In the genomic region with DNA sequence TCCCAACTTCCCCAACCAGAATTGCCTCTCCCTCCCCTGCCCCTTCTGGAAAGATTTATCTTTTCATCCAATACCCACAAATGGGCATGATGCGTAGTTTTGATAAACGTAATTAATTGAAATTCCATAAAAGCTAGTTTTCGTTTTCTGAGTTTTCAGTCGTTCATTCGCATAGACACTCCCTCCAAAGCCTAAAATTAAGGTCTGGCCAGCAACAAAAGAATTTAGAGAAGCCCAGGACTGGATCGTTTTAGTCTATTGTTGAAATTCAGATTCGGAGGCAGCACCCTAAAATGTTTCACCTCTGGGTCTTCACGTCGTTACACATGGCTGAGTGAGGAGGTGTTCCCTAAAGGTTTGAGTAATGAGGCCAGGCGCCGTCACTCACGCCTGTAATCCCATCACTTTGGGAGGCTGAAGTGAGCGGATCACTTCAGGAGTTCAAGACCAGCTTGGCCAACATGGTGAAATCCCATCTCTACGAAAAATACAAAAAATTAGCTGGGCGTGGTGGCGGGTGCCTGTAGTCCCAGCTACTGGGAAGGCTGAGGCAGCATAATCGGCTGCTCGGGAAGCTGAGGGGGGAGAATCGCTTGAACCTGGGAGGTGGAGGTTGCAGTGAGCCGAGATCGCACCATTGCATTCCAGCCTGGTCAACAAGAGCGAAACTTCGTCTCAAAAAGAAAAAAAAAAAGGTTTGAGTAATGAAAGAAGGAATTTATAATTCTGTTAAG, we compare ENCODE assay signal across 1 cellular context.
TF ChIP-seq lines count a peak whose summit lies in the region.

No MANE protein-coding gene starts in this region.

TF ChIP-seq in HepG2, 621 proteins besides CTCF, POLR2A, EP300 and RAD21 (continued from another document and continues in another):
- TF ChIP-seq, protein P1, sequence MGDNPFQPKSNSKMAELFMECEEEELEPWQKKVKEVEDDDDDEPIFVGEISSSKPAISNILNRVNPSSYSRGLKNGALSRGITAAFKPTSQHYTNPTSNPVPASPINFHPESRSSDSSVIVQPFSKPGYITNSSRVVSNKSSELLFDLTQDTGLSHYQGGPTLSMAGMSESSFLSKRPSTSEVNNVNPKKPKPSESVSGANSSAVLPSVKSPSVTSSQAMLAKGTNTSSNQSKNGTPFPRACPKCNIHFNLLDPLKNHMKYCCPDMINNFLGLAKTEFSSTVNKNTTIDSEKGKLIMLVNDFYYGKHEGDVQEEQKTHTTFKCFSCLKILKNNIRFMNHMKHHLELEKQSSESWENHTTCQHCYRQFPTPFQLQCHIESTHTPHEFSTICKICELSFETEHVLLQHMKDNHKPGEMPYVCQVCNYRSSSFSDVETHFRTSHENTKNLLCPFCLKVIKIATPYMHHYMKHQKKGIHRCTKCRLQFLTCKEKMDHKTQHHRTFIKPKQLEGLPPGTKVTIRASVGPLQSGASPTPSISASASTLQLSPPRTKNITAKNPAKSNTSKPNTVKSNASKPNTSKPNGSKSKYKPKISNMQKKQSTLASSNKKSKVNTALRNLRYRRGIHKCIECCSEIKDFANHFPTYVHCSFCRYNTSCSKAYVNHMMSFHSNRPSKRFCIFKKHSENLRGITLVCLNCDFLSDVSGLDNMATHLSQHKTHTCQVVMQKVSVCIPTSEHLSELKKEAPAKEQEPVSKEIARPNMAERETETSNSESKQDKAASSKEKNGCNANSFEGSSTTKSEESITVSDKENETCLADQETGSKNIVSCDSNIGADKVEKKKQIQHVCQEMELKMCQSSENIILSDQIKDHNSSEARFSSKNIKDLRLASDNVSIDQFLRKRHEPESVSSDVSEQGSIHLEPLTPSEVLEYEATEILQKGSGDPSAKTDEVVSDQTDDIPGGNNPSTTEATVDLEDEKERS (CRISPR knock-in tag; IDR thresholded peaks at IDR 0.05): peak; percentile 5; the same call in 1 of the 2 replicates
- TF ChIP-seq ZNF878 (CRISPR knock-in tag; IDR thresholded peaks at IDR 0.05) (no peak), MTA3 (CRISPR knock-in tag; IDR thresholded peaks at IDR 0.05) (no peak), HOXA9 (CRISPR knock-in tag; IDR thresholded peaks at IDR 0.05; ENCODE audit: borderline replicate concordance) (no peak), THAP11 (CRISPR knock-in tag; IDR thresholded peaks at IDR 0.05) (no peak), ZBTB8A (CRISPR knock-in tag; IDR thresholded peaks at IDR 0.05; ENCODE audit: borderline replicate concordance, low read depth) (0 out of 2 replicates have a peak, but pooled peaks have one; percentile 8), ZNF337 (CRISPR knock-in tag; IDR thresholded peaks at IDR 0.05; ENCODE audit: borderline replicate concordance, low read depth) (0 out of 2 replicates have a peak, but pooled peaks have one; percentile 6), NAIF1 (CRISPR knock-in tag; IDR thresholded peaks at IDR 0.05; ENCODE audit: borderline replicate concordance) (no peak), ZSCAN25 (CRISPR knock-in tag; IDR thresholded peaks at IDR 0.05) (peak; percentile 15; the same call in 1 of the 2 replicates), SSRP1 (CRISPR knock-in tag; IDR thresholded peaks at IDR 0.05) (0 out of 2 replicates have a peak, but pooled peaks have one; percentile 39), STAT5B (CRISPR knock-in tag; IDR thresholded peaks at IDR 0.05) (no peak), HNRNPLL (IDR thresholded peaks at IDR 0.05; ENCODE audit: low read depth, low read length, poor library complexity, severe bottlenecking) (no peak), ZNF788 (CRISPR knock-in tag; IDR thresholded peaks at IDR 0.05; ENCODE audit: borderline replicate concordance) (no peak), ZFP36 (IDR thresholded peaks at IDR 0.05; ENCODE audit: borderline replicate concordance, low read depth, low read length, partially characterized antibody) (no peak), ELF4 (CRISPR knock-in tag; IDR thresholded peaks at IDR 0.05; ENCODE audit: borderline replicate concordance) (0 out of 2 replicates have a peak, but pooled peaks have one; percentile 36), ZNF20 (CRISPR knock-in tag; IDR thresholded peaks at IDR 0.05) (no peak), ASH2L (IDR thresholded peaks at IDR 0.05; ENCODE audit: insufficient read length, low read depth, low read length) (peak; percentile 41), REXO4 (CRISPR knock-in tag; IDR thresholded peaks at IDR 0.05; ENCODE audit: borderline replicate concordance) (no peak), RBM39 (IDR thresholded peaks at IDR 0.05; ENCODE audit: low read depth, low read length, poor library complexity, severe bottlenecking) (no peak), MATR3 (CRISPR knock-in tag; IDR thresholded peaks at IDR 0.05) (no peak), NR2F1 (CRISPR knock-in tag; IDR thresholded peaks at IDR 0.05) (no peak)
- TF ChIP-seq, protein P2, sequence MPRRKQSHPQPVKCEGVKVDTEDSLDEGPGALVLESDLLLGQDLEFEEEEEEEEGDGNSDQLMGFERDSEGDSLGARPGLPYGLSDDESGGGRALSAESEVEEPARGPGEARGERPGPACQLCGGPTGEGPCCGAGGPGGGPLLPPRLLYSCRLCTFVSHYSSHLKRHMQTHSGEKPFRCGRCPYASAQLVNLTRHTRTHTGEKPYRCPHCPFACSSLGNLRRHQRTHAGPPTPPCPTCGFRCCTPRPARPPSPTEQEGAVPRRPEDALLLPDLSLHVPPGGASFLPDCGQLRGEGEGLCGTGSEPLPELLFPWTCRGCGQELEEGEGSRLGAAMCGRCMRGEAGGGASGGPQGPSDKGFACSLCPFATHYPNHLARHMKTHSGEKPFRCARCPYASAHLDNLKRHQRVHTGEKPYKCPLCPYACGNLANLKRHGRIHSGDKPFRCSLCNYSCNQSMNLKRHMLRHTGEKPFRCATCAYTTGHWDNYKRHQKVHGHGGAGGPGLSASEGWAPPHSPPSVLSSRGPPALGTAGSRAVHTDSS (CRISPR knock-in tag; conservative IDR thresholded peaks at IDR 0.05): no peak
- TF ChIP-seq, protein P3, sequence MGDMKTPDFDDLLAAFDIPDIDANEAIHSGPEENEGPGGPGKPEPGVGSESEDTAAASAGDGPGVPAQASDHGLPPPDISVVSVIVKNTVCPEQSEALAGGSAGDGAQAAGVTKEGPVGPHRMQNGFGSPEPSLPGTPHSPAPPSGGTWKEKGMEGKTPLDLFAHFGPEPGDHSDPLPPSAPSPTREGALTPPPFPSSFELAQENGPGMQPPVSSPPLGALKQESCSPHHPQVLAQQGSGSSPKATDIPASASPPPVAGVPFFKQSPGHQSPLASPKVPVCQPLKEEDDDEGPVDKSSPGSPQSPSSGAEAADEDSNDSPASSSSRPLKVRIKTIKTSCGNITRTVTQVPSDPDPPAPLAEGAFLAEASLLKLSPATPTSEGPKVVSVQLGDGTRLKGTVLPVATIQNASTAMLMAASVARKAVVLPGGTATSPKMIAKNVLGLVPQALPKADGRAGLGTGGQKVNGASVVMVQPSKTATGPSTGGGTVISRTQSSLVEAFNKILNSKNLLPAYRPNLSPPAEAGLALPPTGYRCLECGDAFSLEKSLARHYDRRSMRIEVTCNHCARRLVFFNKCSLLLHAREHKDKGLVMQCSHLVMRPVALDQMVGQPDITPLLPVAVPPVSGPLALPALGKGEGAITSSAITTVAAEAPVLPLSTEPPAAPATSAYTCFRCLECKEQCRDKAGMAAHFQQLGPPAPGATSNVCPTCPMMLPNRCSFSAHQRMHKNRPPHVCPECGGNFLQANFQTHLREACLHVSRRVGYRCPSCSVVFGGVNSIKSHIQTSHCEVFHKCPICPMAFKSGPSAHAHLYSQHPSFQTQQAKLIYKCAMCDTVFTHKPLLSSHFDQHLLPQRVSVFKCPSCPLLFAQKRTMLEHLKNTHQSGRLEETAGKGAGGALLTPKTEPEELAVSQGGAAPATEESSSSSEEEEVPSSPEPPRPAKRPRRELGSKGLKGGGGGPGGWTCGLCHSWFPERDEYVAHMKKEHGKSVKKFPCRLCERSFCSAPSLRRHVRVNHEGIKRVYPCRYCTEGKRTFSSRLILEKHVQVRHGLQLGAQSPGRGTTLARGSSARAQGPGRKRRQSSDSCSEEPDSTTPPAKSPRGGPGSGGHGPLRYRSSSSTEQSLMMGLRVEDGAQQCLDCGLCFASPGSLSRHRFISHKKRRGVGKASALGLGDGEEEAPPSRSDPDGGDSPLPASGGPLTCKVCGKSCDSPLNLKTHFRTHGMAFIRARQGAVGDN (CRISPR knock-in tag; IDR thresholded peaks at IDR 0.05): no peak
- TF ChIP-seq, protein P4, sequence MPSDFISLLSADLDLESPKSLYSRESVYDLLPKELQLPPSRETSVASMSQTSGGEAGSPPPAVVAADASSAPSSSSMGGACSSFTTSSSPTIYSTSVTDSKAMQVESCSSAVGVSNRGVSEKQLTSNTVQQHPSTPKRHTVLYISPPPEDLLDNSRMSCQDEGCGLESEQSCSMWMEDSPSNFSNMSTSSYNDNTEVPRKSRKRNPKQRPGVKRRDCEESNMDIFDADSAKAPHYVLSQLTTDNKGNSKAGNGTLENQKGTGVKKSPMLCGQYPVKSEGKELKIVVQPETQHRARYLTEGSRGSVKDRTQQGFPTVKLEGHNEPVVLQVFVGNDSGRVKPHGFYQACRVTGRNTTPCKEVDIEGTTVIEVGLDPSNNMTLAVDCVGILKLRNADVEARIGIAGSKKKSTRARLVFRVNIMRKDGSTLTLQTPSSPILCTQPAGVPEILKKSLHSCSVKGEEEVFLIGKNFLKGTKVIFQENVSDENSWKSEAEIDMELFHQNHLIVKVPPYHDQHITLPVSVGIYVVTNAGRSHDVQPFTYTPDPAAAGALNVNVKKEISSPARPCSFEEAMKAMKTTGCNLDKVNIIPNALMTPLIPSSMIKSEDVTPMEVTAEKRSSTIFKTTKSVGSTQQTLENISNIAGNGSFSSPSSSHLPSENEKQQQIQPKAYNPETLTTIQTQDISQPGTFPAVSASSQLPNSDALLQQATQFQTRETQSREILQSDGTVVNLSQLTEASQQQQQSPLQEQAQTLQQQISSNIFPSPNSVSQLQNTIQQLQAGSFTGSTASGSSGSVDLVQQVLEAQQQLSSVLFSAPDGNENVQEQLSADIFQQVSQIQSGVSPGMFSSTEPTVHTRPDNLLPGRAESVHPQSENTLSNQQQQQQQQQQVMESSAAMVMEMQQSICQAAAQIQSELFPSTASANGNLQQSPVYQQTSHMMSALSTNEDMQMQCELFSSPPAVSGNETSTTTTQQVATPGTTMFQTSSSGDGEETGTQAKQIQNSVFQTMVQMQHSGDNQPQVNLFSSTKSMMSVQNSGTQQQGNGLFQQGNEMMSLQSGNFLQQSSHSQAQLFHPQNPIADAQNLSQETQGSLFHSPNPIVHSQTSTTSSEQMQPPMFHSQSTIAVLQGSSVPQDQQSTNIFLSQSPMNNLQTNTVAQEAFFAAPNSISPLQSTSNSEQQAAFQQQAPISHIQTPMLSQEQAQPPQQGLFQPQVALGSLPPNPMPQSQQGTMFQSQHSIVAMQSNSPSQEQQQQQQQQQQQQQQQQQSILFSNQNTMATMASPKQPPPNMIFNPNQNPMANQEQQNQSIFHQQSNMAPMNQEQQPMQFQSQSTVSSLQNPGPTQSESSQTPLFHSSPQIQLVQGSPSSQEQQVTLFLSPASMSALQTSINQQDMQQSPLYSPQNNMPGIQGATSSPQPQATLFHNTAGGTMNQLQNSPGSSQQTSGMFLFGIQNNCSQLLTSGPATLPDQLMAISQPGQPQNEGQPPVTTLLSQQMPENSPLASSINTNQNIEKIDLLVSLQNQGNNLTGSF (CRISPR knock-in tag; IDR thresholded peaks at IDR 0.05): no peak
- TF ChIP-seq, protein P5, sequence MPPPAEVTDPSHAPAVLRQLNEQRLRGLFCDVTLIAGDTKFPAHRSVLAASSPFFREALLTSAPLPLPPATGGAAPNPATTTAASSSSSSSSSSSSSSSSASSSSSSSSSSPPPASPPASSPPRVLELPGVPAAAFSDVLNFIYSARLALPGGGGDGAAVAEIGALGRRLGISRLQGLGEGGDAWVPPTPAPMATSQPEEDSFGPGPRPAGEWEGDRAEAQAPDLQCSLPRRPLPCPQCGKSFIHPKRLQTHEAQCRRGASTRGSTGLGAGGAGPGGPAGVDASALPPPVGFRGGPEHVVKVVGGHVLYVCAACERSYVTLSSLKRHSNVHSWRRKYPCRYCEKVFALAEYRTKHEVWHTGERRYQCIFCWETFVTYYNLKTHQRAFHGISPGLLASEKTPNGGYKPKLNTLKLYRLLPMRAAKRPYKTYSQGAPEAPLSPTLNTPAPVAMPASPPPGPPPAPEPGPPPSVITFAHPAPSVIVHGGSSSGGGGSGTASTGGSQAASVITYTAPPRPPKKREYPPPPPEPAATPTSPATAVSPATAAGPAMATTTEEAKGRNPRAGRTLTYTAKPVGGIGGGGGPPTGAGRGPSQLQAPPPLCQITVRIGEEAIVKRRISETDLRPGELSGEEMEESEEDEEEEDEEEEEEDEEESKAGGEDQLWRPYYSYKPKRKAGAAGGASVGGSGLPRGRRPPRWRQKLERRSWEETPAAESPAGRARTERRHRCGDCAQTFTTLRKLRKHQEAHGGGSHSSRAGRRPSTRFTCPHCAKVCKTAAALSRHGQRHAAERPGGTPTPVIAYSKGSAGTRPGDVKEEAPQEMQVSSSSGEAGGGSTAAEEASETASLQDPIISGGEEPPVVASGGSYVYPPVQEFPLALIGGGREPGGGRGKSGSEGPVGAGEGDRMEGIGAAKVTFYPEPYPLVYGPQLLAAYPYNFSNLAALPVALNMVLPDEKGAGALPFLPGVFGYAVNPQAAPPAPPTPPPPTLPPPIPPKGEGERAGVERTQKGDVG (CRISPR knock-in tag; IDR thresholded peaks at IDR 0.05; ENCODE audit: borderline replicate concordance): no peak
- TF ChIP-seq, protein P6, sequence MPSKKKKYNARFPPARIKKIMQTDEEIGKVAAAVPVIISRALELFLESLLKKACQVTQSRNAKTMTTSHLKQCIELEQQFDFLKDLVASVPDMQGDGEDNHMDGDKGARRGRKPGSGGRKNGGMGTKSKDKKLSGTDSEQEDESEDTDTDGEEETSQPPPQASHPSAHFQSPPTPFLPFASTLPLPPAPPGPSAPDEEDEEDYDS (CRISPR knock-in tag; IDR thresholded peaks at IDR 0.05): no peak
- TF ChIP-seq, protein P7, sequence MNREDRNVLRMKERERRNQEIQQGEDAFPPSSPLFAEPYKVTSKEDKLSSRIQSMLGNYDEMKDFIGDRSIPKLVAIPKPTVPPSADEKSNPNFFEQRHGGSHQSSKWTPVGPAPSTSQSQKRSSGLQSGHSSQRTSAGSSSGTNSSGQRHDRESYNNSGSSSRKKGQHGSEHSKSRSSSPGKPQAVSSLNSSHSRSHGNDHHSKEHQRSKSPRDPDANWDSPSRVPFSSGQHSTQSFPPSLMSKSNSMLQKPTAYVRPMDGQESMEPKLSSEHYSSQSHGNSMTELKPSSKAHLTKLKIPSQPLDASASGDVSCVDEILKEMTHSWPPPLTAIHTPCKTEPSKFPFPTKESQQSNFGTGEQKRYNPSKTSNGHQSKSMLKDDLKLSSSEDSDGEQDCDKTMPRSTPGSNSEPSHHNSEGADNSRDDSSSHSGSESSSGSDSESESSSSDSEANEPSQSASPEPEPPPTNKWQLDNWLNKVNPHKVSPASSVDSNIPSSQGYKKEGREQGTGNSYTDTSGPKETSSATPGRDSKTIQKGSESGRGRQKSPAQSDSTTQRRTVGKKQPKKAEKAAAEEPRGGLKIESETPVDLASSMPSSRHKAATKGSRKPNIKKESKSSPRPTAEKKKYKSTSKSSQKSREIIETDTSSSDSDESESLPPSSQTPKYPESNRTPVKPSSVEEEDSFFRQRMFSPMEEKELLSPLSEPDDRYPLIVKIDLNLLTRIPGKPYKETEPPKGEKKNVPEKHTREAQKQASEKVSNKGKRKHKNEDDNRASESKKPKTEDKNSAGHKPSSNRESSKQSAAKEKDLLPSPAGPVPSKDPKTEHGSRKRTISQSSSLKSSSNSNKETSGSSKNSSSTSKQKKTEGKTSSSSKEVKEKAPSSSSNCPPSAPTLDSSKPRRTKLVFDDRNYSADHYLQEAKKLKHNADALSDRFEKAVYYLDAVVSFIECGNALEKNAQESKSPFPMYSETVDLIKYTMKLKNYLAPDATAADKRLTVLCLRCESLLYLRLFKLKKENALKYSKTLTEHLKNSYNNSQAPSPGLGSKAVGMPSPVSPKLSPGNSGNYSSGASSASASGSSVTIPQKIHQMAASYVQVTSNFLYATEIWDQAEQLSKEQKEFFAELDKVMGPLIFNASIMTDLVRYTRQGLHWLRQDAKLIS (CRISPR knock-in tag; IDR thresholded peaks at IDR 0.05): 0 out of 2 replicates have a peak, but pooled peaks have one; percentile 34
